Comparison of ENCODE assay signal across 23 cellular contexts in the genomic region with DNA sequence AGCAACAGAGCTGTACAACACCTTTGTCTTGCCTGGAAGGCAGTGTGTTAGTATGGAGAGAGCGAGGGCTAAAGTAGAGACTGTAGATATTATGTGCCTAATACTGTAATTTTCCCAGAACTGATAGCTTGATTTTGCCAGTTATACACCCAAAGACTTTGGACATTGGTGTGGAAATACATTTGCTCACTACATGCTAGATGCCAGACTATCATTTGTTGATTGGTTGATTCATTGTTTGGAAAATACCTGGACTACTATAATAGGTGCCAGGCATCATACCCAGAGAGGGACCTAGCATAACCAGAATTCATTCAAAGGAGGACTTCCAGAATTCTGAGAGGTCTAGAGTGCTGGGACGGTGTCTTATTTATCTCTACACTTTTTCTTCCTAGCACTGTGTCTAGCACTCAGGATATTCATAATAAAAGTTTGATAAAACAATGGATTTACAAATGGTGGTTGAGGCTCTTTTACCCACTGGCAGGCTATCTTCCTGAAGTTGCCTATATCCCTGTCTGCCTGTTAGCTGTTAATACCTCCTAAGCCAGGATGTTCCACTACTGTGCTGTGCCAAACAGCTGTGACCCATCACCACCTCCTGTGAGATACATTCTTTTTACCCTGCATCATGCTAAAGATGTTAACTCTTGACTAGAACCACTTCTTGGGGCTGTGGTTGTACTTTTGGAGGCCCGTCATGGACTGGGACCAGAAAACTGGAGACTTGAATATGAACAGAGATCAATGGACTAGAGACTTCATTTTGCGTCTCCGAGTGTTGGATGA.
A peak's percentile ranks its signal among the peaks of the same experiment; 100 is the strongest.
DNase-seq lines count a peak whose midpoint lies in the region; ATAC-seq, FAIRE-seq and TF ChIP-seq lines count a peak whose summit lies in the region.
"Had no signal": no experiment of that assay in that cellular context is flagged by ENCODE, and none has a peak within 500 bp of the region (broad histone marks: within the 10 kb centered on the region; RNA-seq: fewer than 3 reads in every experiment).

No MANE protein-coding gene starts in this region.

- peak overlapping the region; percentile 13 to 77 for H3K27ac Mint-ChIP-seq in activated naive CD4-positive, alpha-beta T cell treated with anti-CD3 and anti-CD28 coated beads, Interleukin-2, amount 50 U/mL, for 72 hours
- peak overlapping the region; percentile 82 for H3K27ac Mint-ChIP-seq in stimulated activated effector memory CD8-positive, alpha-beta T cell treated with anti-CD3 and anti-CD28 coated beads, Interleukin-12 subunit alpha, Interleukin-12 subunit beta, amount 100 ng/mL, for 72 hours
- H3K27ac Mint-ChIP-seq: activated naive CD4-positive, alpha-beta T cell treated with anti-CD3 and anti-CD28 coated beads for 36 hours; memory B cell; naive thymus-derived CD8-positive, alpha-beta T cell had no signal

- H3K27me3 ChIP-seq in adipocyte (replicated peaks; ENCODE audit: control insufficient read depth, insufficient read depth, low read length): no peaks in the 10 kb centered on the region
- H3K27me3 ChIP-seq: ascending aorta had no signal

- DNase-seq in activated naive CD4-positive, alpha-beta T cell treated with anti-CD3 and anti-CD28 coated beads, Interleukin-2, amount 50 U/mL, for 72 hours (ENCODE audit: low spot score in 2 of 2): no peak
- no peak for DNase-seq in activated naive CD4-positive, alpha-beta T cell (lab: John Stamatoyannopoulos, UW)
- peak; percentile 39 for DNase-seq in adipocyte (ENCODE audit: low read depth)
- DNase-seq in fibroblast of villous mesenchyme (ENCODE audit: low read depth): peak; percentile 91
- DNase-seq in stimulated activated effector memory CD8-positive, alpha-beta T cell treated with anti-CD3 and anti-CD28 coated beads, Interleukin-12 subunit alpha, Interleukin-12 subunit beta, amount 100 ng/mL, for 72 hours (ENCODE audit: low spot score in 2 of 2): no peak
- no peak for DNase-seq in HTR-8/SVneo (ENCODE audit: insufficient read length, low spot score)
- DNase-seq: activated CD4-positive, alpha-beta T cell treated with anti-CD3 and anti-CD28 coated beads, Interleukin-2, amount 50 U/mL, for 48 hours; activated naive CD4-positive, alpha-beta T cell treated with anti-CD3 and anti-CD28 coated beads for 36 hours; foreskin melanocyte; GF-D8; kidney glomerular epithelial cell; naive thymus-derived CD8-positive, alpha-beta T cell; NCI-H1417; NCI-H69; stimulated activated CD4-positive, alpha-beta T cell treated with anti-CD3 and anti-CD28 coated beads, Interleukin-2, amount 100 ng/mL, for 48 hours; T-helper 1 cell had no signal

- no peak for FAIRE-seq in HTR-8/SVneo (lab: Jason Lieb, UNC)
- FAIRE-seq: A204.1 had no signal

- H3K4me3 Mint-ChIP-seq in stimulated activated effector memory CD8-positive, alpha-beta T cell treated with anti-CD3 and anti-CD28 coated beads, Interleukin-12 subunit alpha, Interleukin-12 subunit beta, amount 100 ng/mL, for 72 hours: no peak overlapping the region
- H3K4me3 Mint-ChIP-seq: activated naive CD4-positive, alpha-beta T cell treated with anti-CD3 and anti-CD28 coated beads for 36 hours; CD14-positive monocyte; memory B cell; naive thymus-derived CD8-positive, alpha-beta T cell had no signal

- no peak for TF ChIP-seq CTCF in fibroblast of villous mesenchyme (IDR thresholded peaks at IDR 0.05; ENCODE audit: insufficient read depth, low read depth, low read length)

- peaks cover 51% of the 10 kb centered on the region for H3K4me1 ChIP-seq in adipocyte (ENCODE audit: control insufficient read depth, insufficient read depth, low read length)

- no peak overlapping the region for H3K9ac ChIP-seq in adipocyte (ENCODE audit: low read length)

- H3K36me3 ChIP-seq in adipocyte (ENCODE audit: control insufficient read depth, insufficient read depth, low read length, severe bottlenecking): no peaks in the 10 kb centered on the region
- H3K36me3 ChIP-seq: ascending aorta had no signal

- H3K9me3 Mint-ChIP-seq in activated naive CD4-positive, alpha-beta T cell treated with anti-CD3 and anti-CD28 coated beads, Interleukin-2, amount 50 U/mL, for 72 hours: no peaks in the 10 kb centered on the region
- no peaks in the 10 kb centered on the region for H3K9me3 Mint-ChIP-seq in stimulated activated effector memory CD8-positive, alpha-beta T cell treated with anti-CD3 and anti-CD28 coated beads, Interleukin-12 subunit alpha, Interleukin-12 subunit beta, amount 100 ng/mL, for 72 hours
- H3K9me3 Mint-ChIP-seq: activated naive CD4-positive, alpha-beta T cell treated with anti-CD3 and anti-CD28 coated beads for 36 hours; memory B cell; naive thymus-derived CD8-positive, alpha-beta T cell had no signal

- no peak for ATAC-seq in activated naive CD4-positive, alpha-beta T cell treated with anti-CD3 and anti-CD28 coated beads, Interleukin-2, amount 50 U/mL, for 72 hours
- ATAC-seq in stimulated activated effector memory CD8-positive, alpha-beta T cell treated with anti-CD3 and anti-CD28 coated beads, Interleukin-12 subunit alpha, Interleukin-12 subunit beta, amount 100 ng/mL, for 72 hours: no peak
- ATAC-seq in HG03521 (IDR thresholded peaks at IDR 0.05; ENCODE audit: unreplicated experiment): no peak
- no peak for ATAC-seq in HG03469 (IDR thresholded peaks at IDR 0.05; ENCODE audit: unreplicated experiment)
- ATAC-seq: naive thymus-derived CD8-positive, alpha-beta T cell; Right ventricle myocardium inferior had no signal

- H3K36me3 Mint-ChIP-seq in activated naive CD4-positive, alpha-beta T cell treated with anti-CD3 and anti-CD28 coated beads, Interleukin-2, amount 50 U/mL, for 72 hours: no peaks in the 10 kb centered on the region
- H3K36me3 Mint-ChIP-seq in stimulated activated effector memory CD8-positive, alpha-beta T cell treated with anti-CD3 and anti-CD28 coated beads, Interleukin-12 subunit alpha, Interleukin-12 subunit beta, amount 100 ng/mL, for 72 hours: peaks cover 4% of the 10 kb centered on the region
- H3K36me3 Mint-ChIP-seq: naive thymus-derived CD8-positive, alpha-beta T cell had no signal

- H3K4me1 Mint-ChIP-seq in stimulated activated effector memory CD8-positive, alpha-beta T cell treated with anti-CD3 and anti-CD28 coated beads, Interleukin-12 subunit alpha, Interleukin-12 subunit beta, amount 100 ng/mL, for 72 hours: peaks cover 42% of the 10 kb centered on the region
- H3K4me1 Mint-ChIP-seq: memory B cell had no signal

- H3K9me3 ChIP-seq in adipocyte (ENCODE audit: control insufficient read depth, low read length): no peaks in the 10 kb centered on the region
- H3K9me3 ChIP-seq: ascending aorta had no signal

- H3K4me3 ChIP-seq in adipocyte (ENCODE audit: low read length) (no peak overlapping the region), fibroblast of villous mesenchyme (ENCODE audit: low read depth, low read length) (no peak overlapping the region)
- H3K4me3 ChIP-seq: ascending aorta had no signal

Comparison
In these comparisons a context has a peak if more than half of its experiments do, and no peak if none do; other contexts are left out.
1. DNase-seq: peak in adipocyte (single experiment) and fibroblast of villous mesenchyme (single experiment); none in activated naive CD4-positive, alpha-beta T cell treated with anti-CD3 and anti-CD28 coated beads, Interleukin-2, amount 50 U/mL, for 72 hours (0 of 2), activated naive CD4-positive, alpha-beta T cell (0 of 4), stimulated activated effector memory CD8-positive, alpha-beta T cell treated with anti-CD3 and anti-CD28 coated beads, Interleukin-12 subunit alpha, Interleukin-12 subunit beta, amount 100 ng/mL, for 72 hours (0 of 2) and HTR-8/SVneo (single experiment).